18 cellular contexts compared by ENCODE assay signal in the genomic region with DNA sequence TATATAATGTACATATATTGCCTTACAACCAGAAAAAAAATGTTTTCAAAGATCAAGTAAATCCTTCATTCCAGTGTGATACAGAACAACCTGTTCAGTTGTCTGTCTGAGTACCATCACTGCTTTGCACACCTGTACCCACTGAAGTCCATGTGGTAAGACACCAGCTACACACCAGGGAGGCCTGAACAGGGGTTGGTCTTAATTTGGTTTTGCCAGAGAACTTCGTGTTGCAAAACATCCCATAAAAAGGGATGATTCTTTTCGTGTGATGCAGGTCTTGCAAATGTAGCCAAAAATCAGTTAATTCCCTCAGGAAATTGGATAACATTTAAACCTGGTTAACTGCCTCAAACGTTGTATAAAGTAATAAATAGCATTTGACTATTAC.
DNase-seq lines count a peak whose midpoint lies in the region; ATAC-seq and TF ChIP-seq lines count a peak whose summit lies in the region.
"Had no signal": no experiment of that assay in that cellular context is flagged by ENCODE, and none has a peak within 500 bp of the region (broad histone marks: within the 10 kb centered on the region; RNA-seq: fewer than 3 reads in every experiment).

No MANE protein-coding gene starts in this region.

- H4K20me1 ChIP-seq in PC-3 (ENCODE audit: low read length): no peaks in the 10 kb centered on the region

- no peak for TF ChIP-seq EP300 in gastroesophageal sphincter (IDR thresholded peaks at IDR 0.05)

- 0 out of 2 replicates have a peak overlapping the region, but pooled peaks have one; percentile 19 for H2AFZ ChIP-seq in PC-3 (ENCODE audit: low read length)

- POLR2A ChIA-PET in PC-3 (lab: Charles Lee; ENCODE audit: unreplicated experiment): interaction anchor here (0.6 kb wide), 1 partner anchor 803 kb away, joined by 5 read pairs; no protein-coding TSS in a partner anchor

- no TSS peak for BruUV-seq in PC-3 (replicated peaks; lab: Mats Ljungman, UMichigan)

- DNase-seq in GF-D8 (lab: John Stamatoyannopoulos, UW) (peak; percentile 57), PC-3 (no peak)
- no peak for DNase-seq in activated CD4-positive, alpha-beta T cell treated with anti-CD3 and anti-CD28 coated beads for 48 hours
- DNase-seq: activated naive CD4-positive, alpha-beta T cell treated with anti-CD3 and anti-CD28 coated beads for 36 hours; effector CD8-positive, alpha-beta T cell; H9; lower lobe of right lung; NCI-H2029 treated with DMSO at 0.1 percent for 48 hours; retina; SK-N-SH; stimulated activated CD4-positive, alpha-beta T cell treated with anti-CD3 and anti-CD28 coated beads, Interleukin-1b, Interleukin-23, amount 100 ng/mL, for 48 hours; transverse colon had no signal

- no peak for TF ChIP-seq POLR2A in gastroesophageal sphincter (IDR thresholded peaks at IDR 0.05)

- no peak for TF ChIP-seq CTCF in PC-3 (conservative IDR thresholded peaks at IDR 0.05; ENCODE audit: low read depth, low read length)
- no peak for TF ChIP-seq CTCF in gastroesophageal sphincter (IDR thresholded peaks at IDR 0.05)

- intact Hi-C loops in PC-3 (cut with micrococcal nuclease): no loop called here

- no peak overlapping the region for H3K9ac ChIP-seq in PC-3 (ENCODE audit: low read length)
- H3K9ac ChIP-seq: SK-N-SH had no signal

- H3K27me3 ChIP-seq in PC-3 (ENCODE audit: low read length) (no peaks in the 10 kb centered on the region), gastroesophageal sphincter (no peaks in the 10 kb centered on the region)
- H3K27me3 ChIP-seq: transverse colon had no signal

- H3K4me2 ChIP-seq in PC-3 (ENCODE audit: low read length): no peak overlapping the region
- H3K4me2 ChIP-seq: SK-N-SH had no signal

- no peaks in the 10 kb centered on the region for H3F3A ChIP-seq in PC-3 (ENCODE audit: low read length, unreplicated experiment)

- no peaks in the 10 kb centered on the region for H3K9me2 ChIP-seq in PC-3 (replicated peaks; ENCODE audit: low read length)
- H3K9me2 ChIP-seq: SK-N-SH had no signal

- WGBS in gastroesophageal sphincter (ENCODE audit: low coverage in 1 of 2), 2 donors: 20 to 45% methylated on average over 3 of the region's 3 CpGs

- H3K79me2 ChIP-seq in PC-3 (ENCODE audit: low read length): no peaks in the 10 kb centered on the region

- CTCF ChIA-PET in PC-3 (lab: Charles Lee): no interaction called here

- no peaks in the 10 kb centered on the region for H3K36me3 ChIP-seq in PC-3 (ENCODE audit: low read depth, low read length)
- H3K36me3 ChIP-seq in gastroesophageal sphincter: no peaks in the 10 kb centered on the region
- H3K36me3 ChIP-seq: lower lobe of right lung, transverse colon had no signal

- H3K4me3 ChIP-seq in PC-3 (ENCODE audit: low read length) (no peak overlapping the region), gastroesophageal sphincter (no peak overlapping the region)
- H3K4me3 ChIP-seq: lower lobe of right lung, transverse colon had no signal

- H3K9me3 ChIP-seq in PC-3 (ENCODE audit: low read length) (no peaks in the 10 kb centered on the region), gastroesophageal sphincter (no peaks in the 10 kb centered on the region)
- H3K9me3 ChIP-seq: lower lobe of right lung, SK-N-SH, transverse colon had no signal

- H3K4me1 ChIP-seq in PC-3 (ENCODE audit: insufficient read depth, low read length) (no peaks in the 10 kb centered on the region; the same call in 1 of the 2 replicates), gastroesophageal sphincter (peaks cover 0 to 7% (median 0%) of the 10 kb centered on the region in 3 donors)
- H3K4me1 ChIP-seq: lower lobe of right lung had no signal

- H3K27ac ChIP-seq in PC-3 (ENCODE audit: low read length) (no peak overlapping the region), gastroesophageal sphincter (no peak overlapping the region)
- H3K27ac ChIP-seq: lower lobe of right lung had no signal

- peak; percentile 14 for ATAC-seq in GM19468 (IDR thresholded peaks at IDR 0.05; ENCODE audit: extremely low read depth, unreplicated experiment)
- peak; percentile 7 for ATAC-seq in HG03135 (IDR thresholded peaks at IDR 0.05; ENCODE audit: unreplicated experiment)
- ATAC-seq in PC-3: no peak
- ATAC-seq in HG03442 (IDR thresholded peaks at IDR 0.05; ENCODE audit: unreplicated experiment): no peak
- ATAC-seq in GM21447 (IDR thresholded peaks at IDR 0.05; ENCODE audit: unreplicated experiment): no peak
- ATAC-seq in gastroesophageal sphincter: no peak
- ATAC-seq: lower lobe of right lung; natural killer cell treated with Interleukin-12 subunit alpha and Interleukin-12 subunit beta and Interleukin-15 and Interleukin-18, amount 100 ng/mL, for 72 hours had no signal

Comparison
In these comparisons a context has a peak if more than half of its experiments do, and no peak if none do; other contexts are left out.
1. ATAC-seq: peak in GM19468 (single experiment) and HG03135 (single experiment); none in PC-3 (single experiment), HG03442 (single experiment), GM21447 (single experiment) and gastroesophageal sphincter (single experiment).